In the genomic region with DNA sequence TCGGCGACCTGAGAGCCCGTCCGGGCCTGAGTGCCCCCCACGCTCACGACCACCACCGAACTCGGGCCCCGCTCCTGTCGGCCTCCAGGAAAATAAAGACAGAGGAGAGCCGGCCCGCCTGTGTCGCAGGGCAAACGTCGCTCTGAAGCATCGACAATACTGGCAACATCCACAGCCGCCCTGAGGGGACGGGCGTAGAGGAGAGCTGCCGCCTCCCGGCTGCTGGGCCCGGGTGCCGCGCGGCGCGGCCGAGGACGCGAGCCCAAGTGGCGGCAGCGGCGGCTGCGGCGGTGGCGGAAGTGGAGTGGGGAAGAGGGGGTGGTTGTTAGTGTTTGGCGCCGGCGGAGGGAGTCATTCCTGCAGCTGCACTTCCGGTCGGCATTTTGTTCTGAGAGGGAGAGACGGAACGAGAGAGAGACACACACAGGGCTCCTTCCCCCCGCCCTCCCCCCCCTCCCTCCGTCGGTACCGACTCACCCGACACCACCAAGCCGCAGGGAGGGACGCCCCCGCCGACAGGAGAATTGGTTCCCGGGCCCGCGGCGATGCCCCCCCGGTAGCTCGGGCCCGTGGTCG, we compare ENCODE assay signal across 8 cellular contexts. TPM values are rescaled to one million over a fixed set of nuclear protein-coding genes. Genes with fewer than 3 reads are reported as not detected.
DNase-seq lines count a peak whose midpoint lies in the region; ATAC-seq and TF ChIP-seq lines count a peak whose summit lies in the region.

A gene with protein sequence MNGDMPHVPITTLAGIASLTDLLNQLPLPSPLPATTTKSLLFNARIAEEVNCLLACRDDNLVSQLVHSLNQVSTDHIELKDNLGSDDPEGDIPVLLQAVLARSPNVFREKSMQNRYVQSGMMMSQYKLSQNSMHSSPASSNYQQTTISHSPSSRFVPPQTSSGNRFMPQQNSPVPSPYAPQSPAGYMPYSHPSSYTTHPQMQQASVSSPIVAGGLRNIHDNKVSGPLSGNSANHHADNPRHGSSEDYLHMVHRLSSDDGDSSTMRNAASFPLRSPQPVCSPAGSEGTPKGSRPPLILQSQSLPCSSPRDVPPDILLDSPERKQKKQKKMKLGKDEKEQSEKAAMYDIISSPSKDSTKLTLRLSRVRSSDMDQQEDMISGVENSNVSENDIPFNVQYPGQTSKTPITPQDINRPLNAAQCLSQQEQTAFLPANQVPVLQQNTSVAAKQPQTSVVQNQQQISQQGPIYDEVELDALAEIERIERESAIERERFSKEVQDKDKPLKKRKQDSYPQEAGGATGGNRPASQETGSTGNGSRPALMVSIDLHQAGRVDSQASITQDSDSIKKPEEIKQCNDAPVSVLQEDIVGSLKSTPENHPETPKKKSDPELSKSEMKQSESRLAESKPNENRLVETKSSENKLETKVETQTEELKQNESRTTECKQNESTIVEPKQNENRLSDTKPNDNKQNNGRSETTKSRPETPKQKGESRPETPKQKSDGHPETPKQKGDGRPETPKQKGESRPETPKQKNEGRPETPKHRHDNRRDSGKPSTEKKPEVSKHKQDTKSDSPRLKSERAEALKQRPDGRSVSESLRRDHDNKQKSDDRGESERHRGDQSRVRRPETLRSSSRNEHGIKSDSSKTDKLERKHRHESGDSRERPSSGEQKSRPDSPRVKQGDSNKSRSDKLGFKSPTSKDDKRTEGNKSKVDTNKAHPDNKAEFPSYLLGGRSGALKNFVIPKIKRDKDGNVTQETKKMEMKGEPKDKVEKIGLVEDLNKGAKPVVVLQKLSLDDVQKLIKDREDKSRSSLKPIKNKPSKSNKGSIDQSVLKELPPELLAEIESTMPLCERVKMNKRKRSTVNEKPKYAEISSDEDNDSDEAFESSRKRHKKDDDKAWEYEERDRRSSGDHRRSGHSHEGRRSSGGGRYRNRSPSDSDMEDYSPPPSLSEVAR (N-terminal part only) (plus strand): TSS at position 381 of the 576 bp plus-strand sequence. CDS start 76,928 bp downstream, outside the sequence.

- intact Hi-C loops in Right ventricle myocardium superior (cut with DNase I) = loop anchor here (5.0 kb wide), 2 partner anchors 66 to 144 kb away; no protein-coding TSS in a partner anchor

- H3K27me3 Mint-ChIP-seq in activated naive CD8-positive, alpha-beta T cell treated with anti-CD3 and anti-CD28 coated beads, Interleukin-2, amount 10 ng/mL, durations not matched to agents 7 days and 5 days = no peaks in the 10 kb centered on the region

- ATAC-seq in HG02759 (IDR thresholded peaks at IDR 0.05; ENCODE audit: unreplicated experiment) (peak; percentile 71), Right ventricle myocardium superior (ENCODE audit: poor library complexity) (peak; percentile 91)
- ATAC-seq in activated naive CD8-positive, alpha-beta T cell treated with anti-CD3 and anti-CD28 coated beads, Interleukin-2, amount 10 ng/mL, durations not matched to agents 7 days and 5 days (ENCODE audit: low read depth) = peak; percentile 67

- H3F3A ChIP-seq in SU-DHL-6 (ENCODE audit: insufficient read depth) = peaks cover 21% of the 10 kb centered on the region

- H3K4me3 Mint-ChIP-seq in activated naive CD8-positive, alpha-beta T cell treated with anti-CD3 and anti-CD28 coated beads, Interleukin-2, amount 10 ng/mL, durations not matched to agents 7 days and 5 days = peak within 1 kb of the TSS; percentile 88

- no peaks in the 10 kb centered on the region for H3K9me3 Mint-ChIP-seq in activated naive CD8-positive, alpha-beta T cell treated with anti-CD3 and anti-CD28 coated beads, Interleukin-2, amount 10 ng/mL, durations not matched to agents 7 days and 5 days

- peak within 1 kb of the TSS; percentile 96 for H4K12ac ChIP-seq in trophoblast cell (ENCODE audit: low read depth, low read length)

- H3K27ac Mint-ChIP-seq in activated naive CD8-positive, alpha-beta T cell treated with anti-CD3 and anti-CD28 coated beads, Interleukin-2, amount 10 ng/mL, durations not matched to agents 7 days and 5 days = peak within 1 kb of the TSS; percentile 97

- peak within 1 kb of the TSS; percentile 13 for H2AK5ac ChIP-seq in trophoblast cell (ENCODE audit: low read length)

- H4K20me1 ChIP-seq in SU-DHL-6 (ENCODE audit: low read depth, low read length) = peaks cover 51% of the 10 kb centered on the region

- H4K8ac ChIP-seq in trophoblast cell (ENCODE audit: low read depth, low read length) = peak within 1 kb of the TSS; percentile 97

- H3K9me3 ChIP-seq in SU-DHL-6 (ENCODE audit: insufficient read depth, low read length) (no peaks in the 10 kb centered on the region), trophoblast cell (ENCODE audit: insufficient read depth, low read depth, low read length) (no peaks in the 10 kb centered on the region), tibial nerve (no peaks in the 10 kb centered on the region)

- H3K4me1 ChIP-seq in trophoblast cell (ENCODE audit: control insufficient read depth in 1 of 2, insufficient read depth in 2 of 2, low read length in 2 of 2) = no peaks in the 10 kb centered on the region
- H3K4me1 ChIP-seq in tibial nerve = peaks cover 0 to 54% (median 40%) of the 10 kb centered on the region in 4 donors

- peaks cover 30% of the 10 kb centered on the region for H3K4me1 Mint-ChIP-seq in activated naive CD8-positive, alpha-beta T cell treated with anti-CD3 and anti-CD28 coated beads, Interleukin-2, amount 10 ng/mL, durations not matched to agents 7 days and 5 days

- DNase-seq in GM12865 (ENCODE audit: low read depth) = peak; percentile 96
- peak; percentile 91 for DNase-seq in NCI-H128 (lab: John Stamatoyannopoulos, UW; ENCODE audit: unreplicated experiment)
- DNase-seq in activated naive CD8-positive, alpha-beta T cell treated with anti-CD3 and anti-CD28 coated beads, Interleukin-2, amount 10 ng/mL, durations not matched to agents 7 days and 5 days = peak; percentile 89
- DNase-seq in Right ventricle myocardium superior = peak; percentile 93
- peak; percentile 83 to 89 for DNase-seq in trophoblast cell
- peak; percentile 82 to 90 for DNase-seq in tibial nerve (ENCODE audit: low spot score in 2 of 2)

- H3K4me3 ChIP-seq in GM12865 (ENCODE audit: low read depth, low read length) (peak within 1 kb of the TSS; percentile 87), SU-DHL-6 (ENCODE audit: insufficient read depth, low read length, poor library complexity, severe bottlenecking) (peak within 1 kb of the TSS; percentile 76), trophoblast cell (ENCODE audit: low read depth, low read length) (peak within 1 kb of the TSS; percentile 99), tibial nerve (peak within 1 kb of the TSS; percentile 67 to 94 (median 85))

- peaks cover 4% of the 10 kb centered on the region for H3K36me3 Mint-ChIP-seq in activated naive CD8-positive, alpha-beta T cell treated with anti-CD3 and anti-CD28 coated beads, Interleukin-2, amount 10 ng/mL, durations not matched to agents 7 days and 5 days

- peak within 1 kb of the TSS; percentile 98 for H2BK5ac ChIP-seq in trophoblast cell (ENCODE audit: low read depth, low read length, poor library complexity)

- H3K4me2 ChIP-seq in SU-DHL-6 (ENCODE audit: low read depth, low read length, poor library complexity, severe bottlenecking) (peak within 1 kb of the TSS; percentile 78), trophoblast cell (ENCODE audit: low read length) (peak within 1 kb of the TSS; percentile 87)

- WGBS in trophoblast cell (ENCODE audit: extremely low coverage, insufficient coverage, insufficient read length) = no CpG with 5 or more reads among the region's 60 CpGs
- 0 to 1% methylated on average over 39 to 51 of the region's 60 CpGs for WGBS in tibial nerve, 2 donors

- TF ChIP-seq POLR2A in tibial nerve (IDR thresholded peaks at IDR 0.05) = peak; percentile 81

- H3K18ac ChIP-seq in trophoblast cell (ENCODE audit: low read length) = peak within 1 kb of the TSS; percentile 97

- POLR2A ChIA-PET in activated naive CD8-positive, alpha-beta T cell treated with anti-CD3 and anti-CD28 coated beads, Interleukin-2, amount 10 ng/mL, durations not matched to agents 7 days and 5 days (lab: Charles Lee) = interaction anchor here (0.5 to 2.3 kb wide), 13 partner anchors 18 to 777 kb away, joined by 3 to 19 read pairs (median 4); partner anchors contain the start of genes LMBRD2, NUP155 and SKP2

- no peaks in the 10 kb centered on the region for H3K9me2 ChIP-seq in SU-DHL-6 (replicated peaks; ENCODE audit: insufficient read depth, low read length)

- H3K36me3 ChIP-seq in SU-DHL-6 (ENCODE audit: low read length) = 0 out of 2 replicates have a peak, but pooled peaks cover 3% of the 10 kb centered on the region
- peaks cover 1% of the 10 kb centered on the region in 2 experiments for H3K36me3 ChIP-seq in trophoblast cell (ENCODE audit: control insufficient read depth in 1 of 2, insufficient read depth in 2 of 2, low read length in 2 of 2)
- H3K36me3 ChIP-seq in tibial nerve = peaks cover 0 to 4% (median 0%) of the 10 kb centered on the region in 3 donors

- peak within 1 kb of the TSS; percentile 93 for H4K91ac ChIP-seq in trophoblast cell (ENCODE audit: low read depth, low read length)

- peak within 1 kb of the TSS; percentile 81 for H3K4ac ChIP-seq in trophoblast cell (ENCODE audit: low read depth, low read length)

- H3K9ac ChIP-seq in SU-DHL-6 (ENCODE audit: low read length) (peak within 1 kb of the TSS; percentile 99), trophoblast cell (ENCODE audit: low read length) (peak within 1 kb of the TSS; percentile 100)

- TF ChIP-seq CTCF in GM12865 (IDR thresholded peaks at IDR 0.05; ENCODE audit: insufficient read depth, low read depth, low read length, missing control alignments) (no peak), SU-DHL-6 (IDR thresholded peaks at IDR 0.05; ENCODE audit: insufficient read depth, low read length, poor library complexity, severe bottlenecking) (no peak), tibial nerve (IDR thresholded peaks at IDR 0.05) (peak in 1 of 5 experiments; percentile 9)

- H2BK12ac ChIP-seq in trophoblast cell (ENCODE audit: low read length) = peak within 1 kb of the TSS; percentile 45

- peaks cover 16% of the 10 kb centered on the region for H3K79me1 ChIP-seq in trophoblast cell (ENCODE audit: low read length)

- peak within 1 kb of the TSS; percentile 95 for H2AFZ ChIP-seq in SU-DHL-6 (ENCODE audit: low read depth, low read length, severe bottlenecking)
- H2AFZ ChIP-seq in trophoblast cell (ENCODE audit: insufficient read depth, low read length, poor library complexity) = peak within 1 kb of the TSS; percentile 97

- H3K23ac ChIP-seq in trophoblast cell (ENCODE audit: low read length) = no peak within 1 kb of the TSS

- peak within 1 kb of the TSS; percentile 91 for H3K27ac ChIP-seq in SU-DHL-6 (ENCODE audit: low read depth, low read length)
- peak within 1 kb of the TSS; percentile 98 for H3K27ac ChIP-seq in trophoblast cell (ENCODE audit: low read depth, low read length)
- H3K27ac ChIP-seq in tibial nerve = peak within 1 kb of the TSS; percentile 94 to 99 (median 97)

- peak in 1 of 2 donors; percentile 75 for TF ChIP-seq EP300 in tibial nerve (IDR thresholded peaks at IDR 0.05)

- H3K27me3 ChIP-seq in SU-DHL-6 (ENCODE audit: low read length) (no peaks in the 10 kb centered on the region), trophoblast cell (ENCODE audit: insufficient read depth, low read length) (no peaks in the 10 kb centered on the region), tibial nerve (no peaks in the 10 kb centered on the region)

- H3K79me2 ChIP-seq in SU-DHL-6 (ENCODE audit: insufficient read depth, low read length) = peaks cover 95% of the 10 kb centered on the region
- H3K79me2 ChIP-seq in trophoblast cell (ENCODE audit: control insufficient read depth, insufficient read depth, low read length, poor library complexity) = peaks cover 15% of the 10 kb centered on the region

- peak within 1 kb of the TSS; percentile 89 for H2BK120ac ChIP-seq in trophoblast cell (ENCODE audit: insufficient read depth, low read length, poor library complexity)

- H3K14ac ChIP-seq in trophoblast cell (ENCODE audit: low read length) = peak within 1 kb of the TSS; percentile 96

RNA-seq across cellular contexts. Expression of the gene that starts here (rescaled TPM):
- 10 to 100 TPM; 70.3 to 77.7 TPM for total RNA-seq in activated naive CD8-positive, alpha-beta T cell treated with anti-CD3 and anti-CD28 coated beads, Interleukin-2, amount 10 ng/mL, durations not matched to agents 7 days and 5 days
- total RNA-seq in Right ventricle myocardium superior (28.9 TPM), tibial nerve (10 to 100 TPM; 53.4 to 64.5 (median 59.4) TPM)
- polyA plus RNA-seq in trophoblast cell (2013) = 22.3 and 23.5 TPM in 2 replicates

Comparison
In these comparisons a context has a peak if more than half of its experiments do, and no peak if none do; other contexts are left out.
1. Peak in every context shown above with its lines: DNase-seq, ATAC-seq, H3K4me3 ChIP-seq and H3K27ac ChIP-seq.